1 cellular context compared by ENCODE assay signal in the genomic region with DNA sequence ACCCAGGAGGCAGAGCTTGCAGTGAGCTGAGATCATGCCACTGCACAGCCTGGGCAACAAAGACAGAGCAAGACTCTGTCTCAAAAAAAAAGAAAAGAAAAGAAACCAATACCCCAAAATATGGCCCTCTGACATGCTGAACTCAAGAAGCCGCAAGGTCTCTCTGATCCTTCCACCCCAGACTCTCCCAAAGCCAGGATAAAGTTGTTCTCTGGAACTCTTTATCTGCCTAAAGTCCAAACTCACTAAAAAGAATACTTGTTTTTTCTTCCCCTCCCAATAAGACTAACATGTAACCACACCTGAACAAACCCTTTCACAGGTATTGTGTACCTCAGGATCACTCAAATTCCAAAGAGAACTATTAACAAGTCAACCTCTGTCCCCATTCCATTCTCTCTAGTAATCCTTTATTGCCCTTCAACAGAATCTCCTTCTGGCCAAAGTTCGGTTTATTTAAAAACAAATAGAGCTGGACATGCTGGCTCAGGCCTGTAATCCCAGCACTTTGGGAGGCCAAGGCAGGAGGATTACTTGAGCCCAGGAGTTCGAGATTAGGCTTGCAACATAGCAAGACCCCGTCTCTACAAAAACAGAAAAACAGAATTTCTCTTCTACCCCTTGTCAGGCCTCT.
TF ChIP-seq lines count a peak whose summit lies in the region.

No MANE protein-coding gene starts in this region.

TF ChIP-seq in HepG2, 621 proteins besides CTCF, POLR2A, EP300 and RAD21 (continued from another document and continues in another):
- TF ChIP-seq ZNF577 (CRISPR knock-in tag; IDR thresholded peaks at IDR 0.05; ENCODE audit: borderline replicate concordance, low read depth) (no peak), ZNF660 (CRISPR knock-in tag; IDR thresholded peaks at IDR 0.05; ENCODE audit: borderline replicate concordance, low read depth) (no peak), ZNF230 (CRISPR knock-in tag; IDR thresholded peaks at IDR 0.05) (no peak), TAF1 (CRISPR knock-in tag; IDR thresholded peaks at IDR 0.05) (no peak), ZBTB8A (CRISPR knock-in tag; IDR thresholded peaks at IDR 0.05; ENCODE audit: borderline replicate concordance, low read depth) (no peak), ZNF720 (CRISPR knock-in tag; IDR thresholded peaks at IDR 0.05) (no peak), ZNF451 (CRISPR knock-in tag; IDR thresholded peaks at IDR 0.05) (no peak), ZNF160 (CRISPR knock-in tag; IDR thresholded peaks at IDR 0.05) (no peak), ZNF251 (CRISPR knock-in tag; IDR thresholded peaks at IDR 0.05) (no peak), ZNF614 (CRISPR knock-in tag; IDR thresholded peaks at IDR 0.05; ENCODE audit: borderline replicate concordance) (no peak), KLF6 (CRISPR knock-in tag; IDR thresholded peaks at IDR 0.05) (no peak), SNRNP70 (IDR thresholded peaks at IDR 0.05; ENCODE audit: low read depth, low read length) (no peak), NFYC (CRISPR knock-in tag; IDR thresholded peaks at IDR 0.05) (no peak), ZNF468 (CRISPR knock-in tag; IDR thresholded peaks at IDR 0.05) (no peak), ZFP41 (CRISPR knock-in tag; IDR thresholded peaks at IDR 0.05; ENCODE audit: borderline replicate concordance) (no peak), ZBTB7A (CRISPR knock-in tag; IDR thresholded peaks at IDR 0.05) (no peak), SRSF1 (optimal IDR thresholded peaks at IDR 0.05; ENCODE audit: low read depth, low read length) (no peak), ZNF430 (CRISPR knock-in tag; IDR thresholded peaks at IDR 0.05) (0 out of 2 replicates have a peak, but pooled peaks have one; percentile 34), CHCHD3 (CRISPR knock-in tag; IDR thresholded peaks at IDR 0.05) (no peak), ERF (CRISPR knock-in tag; IDR thresholded peaks at IDR 0.05) (no peak; the same call in 1 of the 2 replicates), ZNF570 (CRISPR knock-in tag; IDR thresholded peaks at IDR 0.05; ENCODE audit: borderline replicate concordance) (no peak), ZFP36L2 (CRISPR knock-in tag; IDR thresholded peaks at IDR 0.05) (no peak), ZNF354B (CRISPR knock-in tag; IDR thresholded peaks at IDR 0.05) (no peak), KMT2B (CRISPR knock-in tag; IDR thresholded peaks at IDR 0.05) (no peak), ZNF816 (CRISPR knock-in tag; IDR thresholded peaks at IDR 0.05; ENCODE audit: borderline replicate concordance) (no peak), MAFF (IDR thresholded peaks at IDR 0.05; ENCODE audit: low read depth, low read length) (no peak), ZNF207 (IDR thresholded peaks at IDR 0.05; ENCODE audit: borderline replicate concordance) (no peak), ZNF552 (CRISPR knock-in tag; IDR thresholded peaks at IDR 0.05; ENCODE audit: borderline replicate concordance) (no peak), BRCA1 (CRISPR knock-in tag; IDR thresholded peaks at IDR 0.05) (no peak), REL (CRISPR knock-in tag; conservative IDR thresholded peaks at IDR 0.05) (no peak), RXRA (CRISPR knock-in tag; IDR thresholded peaks at IDR 0.05) (peak; percentile 51; the same call in 1 of the 2 replicates), SNAPC2 (CRISPR knock-in tag; IDR thresholded peaks at IDR 0.05) (no peak), ZNF75D (CRISPR knock-in tag; IDR thresholded peaks at IDR 0.05; ENCODE audit: borderline replicate concordance) (no peak), RFX1 (IDR thresholded peaks at IDR 0.05) (no peak), FOXO1 (CRISPR knock-in tag; IDR thresholded peaks at IDR 0.05) (0 out of 2 replicates have a peak, but pooled peaks have one; percentile 17), HOXA9 (CRISPR knock-in tag; IDR thresholded peaks at IDR 0.05; ENCODE audit: borderline replicate concordance) (no peak), ZBTB1 (CRISPR knock-in tag; IDR thresholded peaks at IDR 0.05; ENCODE audit: borderline replicate concordance) (no peak), IKZF1 (IDR thresholded peaks at IDR 0.05) (no peak), FOXM1 (CRISPR knock-in tag; IDR thresholded peaks at IDR 0.05) (no peak), FOXK1 (CRISPR knock-in tag; IDR thresholded peaks at IDR 0.05; ENCODE audit: borderline replicate concordance, low read depth) (no peak), JUN (CRISPR knock-in tag; IDR thresholded peaks at IDR 0.05) (peak; percentile 96), SRSF9 (IDR thresholded peaks at IDR 0.05; ENCODE audit: borderline replicate concordance, insufficient read depth, low read depth, low read length, poor library complexity, severe bottlenecking) (no peak), TARDBP (CRISPR knock-in tag; IDR thresholded peaks at IDR 0.05) (peak; percentile 36; the same call in 1 of the 2 replicates), PAX8 (CRISPR knock-in tag; IDR thresholded peaks at IDR 0.05; ENCODE audit: borderline replicate concordance) (no peak), TGIF2 (CRISPR knock-in tag; IDR thresholded peaks at IDR 0.05) (no peak), SRSF4 (IDR thresholded peaks at IDR 0.05; ENCODE audit: low read depth, low read length, poor library complexity, severe bottlenecking) (no peak), SKI (IDR thresholded peaks at IDR 0.05; ENCODE audit: partially characterized antibody) (no peak), ATRX (CRISPR knock-in tag; IDR thresholded peaks at IDR 0.05; ENCODE audit: borderline replicate concordance) (no peak), KLF16 (CRISPR knock-in tag; IDR thresholded peaks at IDR 0.05) (no peak), HIVEP1 (CRISPR knock-in tag; IDR thresholded peaks at IDR 0.05) (no peak)
- TF ChIP-seq, protein P1, sequence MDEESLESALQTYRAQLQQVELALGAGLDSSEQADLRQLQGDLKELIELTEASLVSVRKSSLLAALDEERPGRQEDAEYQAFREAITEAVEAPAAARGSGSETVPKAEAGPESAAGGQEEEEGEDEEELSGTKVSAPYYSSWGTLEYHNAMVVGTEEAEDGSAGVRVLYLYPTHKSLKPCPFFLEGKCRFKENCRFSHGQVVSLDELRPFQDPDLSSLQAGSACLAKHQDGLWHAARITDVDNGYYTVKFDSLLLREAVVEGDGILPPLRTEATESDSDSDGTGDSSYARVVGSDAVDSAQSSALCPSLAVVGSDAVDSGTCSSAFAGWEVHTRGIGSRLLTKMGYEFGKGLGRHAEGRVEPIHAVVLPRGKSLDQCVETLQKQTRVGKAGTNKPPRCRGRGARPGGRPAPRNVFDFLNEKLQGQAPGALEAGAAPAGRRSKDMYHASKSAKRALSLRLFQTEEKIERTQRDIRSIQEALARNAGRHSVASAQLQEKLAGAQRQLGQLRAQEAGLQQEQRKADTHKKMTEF (CRISPR knock-in tag; IDR thresholded peaks at IDR 0.05), result peak; percentile 37; the same call in 1 of the 2 replicates
- TF ChIP-seq, protein P2, sequence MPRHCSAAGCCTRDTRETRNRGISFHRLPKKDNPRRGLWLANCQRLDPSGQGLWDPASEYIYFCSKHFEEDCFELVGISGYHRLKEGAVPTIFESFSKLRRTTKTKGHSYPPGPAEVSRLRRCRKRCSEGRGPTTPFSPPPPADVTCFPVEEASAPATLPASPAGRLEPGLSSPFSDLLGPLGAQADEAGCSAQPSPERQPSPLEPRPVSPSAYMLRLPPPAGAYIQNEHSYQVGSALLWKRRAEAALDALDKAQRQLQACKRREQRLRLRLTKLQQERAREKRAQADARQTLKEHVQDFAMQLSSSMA (CRISPR knock-in tag; IDR thresholded peaks at IDR 0.05), result no peak
- TF ChIP-seq, protein P3, sequence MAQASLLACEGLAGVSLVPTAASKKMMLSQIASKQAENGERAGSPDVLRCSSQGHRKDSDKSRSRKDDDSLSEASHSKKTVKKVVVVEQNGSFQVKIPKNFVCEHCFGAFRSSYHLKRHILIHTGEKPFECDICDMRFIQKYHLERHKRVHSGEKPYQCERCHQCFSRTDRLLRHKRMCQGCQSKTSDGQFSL (CRISPR knock-in tag; IDR thresholded peaks at IDR 0.05), result no peak
- TF ChIP-seq, protein P4, sequence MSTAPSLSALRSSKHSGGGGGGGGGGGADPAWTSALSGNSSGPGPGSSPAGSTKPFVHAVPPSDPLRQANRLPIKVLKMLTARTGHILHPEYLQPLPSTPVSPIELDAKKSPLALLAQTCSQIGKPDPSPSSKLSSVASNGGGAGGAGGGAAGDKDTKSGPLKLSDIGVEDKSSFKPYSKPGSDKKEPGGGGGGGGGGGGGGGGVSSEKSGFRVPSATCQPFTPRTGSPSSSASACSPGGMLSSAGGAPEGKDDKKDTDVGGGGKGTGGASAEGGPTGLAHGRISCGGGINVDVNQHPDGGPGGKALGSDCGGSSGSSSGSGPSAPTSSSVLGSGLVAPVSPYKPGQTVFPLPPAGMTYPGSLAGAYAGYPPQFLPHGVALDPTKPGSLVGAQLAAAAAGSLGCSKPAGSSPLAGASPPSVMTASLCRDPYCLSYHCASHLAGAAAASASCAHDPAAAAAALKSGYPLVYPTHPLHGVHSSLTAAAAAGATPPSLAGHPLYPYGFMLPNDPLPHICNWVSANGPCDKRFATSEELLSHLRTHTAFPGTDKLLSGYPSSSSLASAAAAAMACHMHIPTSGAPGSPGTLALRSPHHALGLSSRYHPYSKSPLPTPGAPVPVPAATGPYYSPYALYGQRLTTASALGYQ (CRISPR knock-in tag; IDR thresholded peaks at IDR 0.05), result peak; percentile 49; the same call in 1 of the 2 replicates
- TF ChIP-seq, protein P5, sequence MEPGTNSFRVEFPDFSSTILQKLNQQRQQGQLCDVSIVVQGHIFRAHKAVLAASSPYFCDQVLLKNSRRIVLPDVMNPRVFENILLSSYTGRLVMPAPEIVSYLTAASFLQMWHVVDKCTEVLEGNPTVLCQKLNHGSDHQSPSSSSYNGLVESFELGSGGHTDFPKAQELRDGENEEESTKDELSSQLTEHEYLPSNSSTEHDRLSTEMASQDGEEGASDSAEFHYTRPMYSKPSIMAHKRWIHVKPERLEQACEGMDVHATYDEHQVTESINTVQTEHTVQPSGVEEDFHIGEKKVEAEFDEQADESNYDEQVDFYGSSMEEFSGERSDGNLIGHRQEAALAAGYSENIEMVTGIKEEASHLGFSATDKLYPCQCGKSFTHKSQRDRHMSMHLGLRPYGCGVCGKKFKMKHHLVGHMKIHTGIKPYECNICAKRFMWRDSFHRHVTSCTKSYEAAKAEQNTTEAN (CRISPR knock-in tag; conservative IDR thresholded peaks at IDR 0.05), result no peak
- TF ChIP-seq, protein P6, sequence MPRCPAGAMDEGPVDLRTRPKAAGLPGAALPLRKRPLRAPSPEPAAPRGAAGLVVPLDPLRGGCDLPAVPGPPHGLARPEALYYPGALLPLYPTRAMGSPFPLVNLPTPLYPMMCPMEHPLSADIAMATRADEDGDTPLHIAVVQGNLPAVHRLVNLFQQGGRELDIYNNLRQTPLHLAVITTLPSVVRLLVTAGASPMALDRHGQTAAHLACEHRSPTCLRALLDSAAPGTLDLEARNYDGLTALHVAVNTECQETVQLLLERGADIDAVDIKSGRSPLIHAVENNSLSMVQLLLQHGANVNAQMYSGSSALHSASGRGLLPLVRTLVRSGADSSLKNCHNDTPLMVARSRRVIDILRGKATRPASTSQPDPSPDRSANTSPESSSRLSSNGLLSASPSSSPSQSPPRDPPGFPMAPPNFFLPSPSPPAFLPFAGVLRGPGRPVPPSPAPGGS (CRISPR knock-in tag; IDR thresholded peaks at IDR 0.05), result no peak
- TF ChIP-seq, protein P7, sequence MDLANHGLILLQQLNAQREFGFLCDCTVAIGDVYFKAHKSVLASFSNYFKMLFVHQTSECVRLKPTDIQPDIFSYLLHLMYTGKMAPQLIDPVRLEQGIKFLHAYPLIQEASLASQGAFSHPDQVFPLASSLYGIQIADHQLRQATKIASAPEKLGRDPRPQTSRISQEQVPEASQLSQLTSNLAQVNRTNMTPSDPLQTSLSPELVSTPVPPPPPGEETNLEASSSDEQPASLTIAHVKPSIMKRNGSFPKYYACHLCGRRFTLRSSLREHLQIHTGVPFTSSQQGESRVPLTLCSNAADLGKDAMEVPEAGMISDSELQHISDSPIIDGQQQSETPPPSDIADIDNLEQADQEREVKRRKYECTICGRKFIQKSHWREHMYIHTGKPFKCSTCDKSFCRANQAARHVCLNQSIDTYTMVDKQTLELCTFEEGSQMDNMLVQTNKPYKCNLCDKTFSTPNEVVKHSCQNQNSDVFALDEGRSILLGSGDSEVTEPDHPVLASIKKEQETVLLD (CRISPR knock-in tag; IDR thresholded peaks at IDR 0.05; ENCODE audit: low read depth), result no peak
- TF ChIP-seq, protein P8, sequence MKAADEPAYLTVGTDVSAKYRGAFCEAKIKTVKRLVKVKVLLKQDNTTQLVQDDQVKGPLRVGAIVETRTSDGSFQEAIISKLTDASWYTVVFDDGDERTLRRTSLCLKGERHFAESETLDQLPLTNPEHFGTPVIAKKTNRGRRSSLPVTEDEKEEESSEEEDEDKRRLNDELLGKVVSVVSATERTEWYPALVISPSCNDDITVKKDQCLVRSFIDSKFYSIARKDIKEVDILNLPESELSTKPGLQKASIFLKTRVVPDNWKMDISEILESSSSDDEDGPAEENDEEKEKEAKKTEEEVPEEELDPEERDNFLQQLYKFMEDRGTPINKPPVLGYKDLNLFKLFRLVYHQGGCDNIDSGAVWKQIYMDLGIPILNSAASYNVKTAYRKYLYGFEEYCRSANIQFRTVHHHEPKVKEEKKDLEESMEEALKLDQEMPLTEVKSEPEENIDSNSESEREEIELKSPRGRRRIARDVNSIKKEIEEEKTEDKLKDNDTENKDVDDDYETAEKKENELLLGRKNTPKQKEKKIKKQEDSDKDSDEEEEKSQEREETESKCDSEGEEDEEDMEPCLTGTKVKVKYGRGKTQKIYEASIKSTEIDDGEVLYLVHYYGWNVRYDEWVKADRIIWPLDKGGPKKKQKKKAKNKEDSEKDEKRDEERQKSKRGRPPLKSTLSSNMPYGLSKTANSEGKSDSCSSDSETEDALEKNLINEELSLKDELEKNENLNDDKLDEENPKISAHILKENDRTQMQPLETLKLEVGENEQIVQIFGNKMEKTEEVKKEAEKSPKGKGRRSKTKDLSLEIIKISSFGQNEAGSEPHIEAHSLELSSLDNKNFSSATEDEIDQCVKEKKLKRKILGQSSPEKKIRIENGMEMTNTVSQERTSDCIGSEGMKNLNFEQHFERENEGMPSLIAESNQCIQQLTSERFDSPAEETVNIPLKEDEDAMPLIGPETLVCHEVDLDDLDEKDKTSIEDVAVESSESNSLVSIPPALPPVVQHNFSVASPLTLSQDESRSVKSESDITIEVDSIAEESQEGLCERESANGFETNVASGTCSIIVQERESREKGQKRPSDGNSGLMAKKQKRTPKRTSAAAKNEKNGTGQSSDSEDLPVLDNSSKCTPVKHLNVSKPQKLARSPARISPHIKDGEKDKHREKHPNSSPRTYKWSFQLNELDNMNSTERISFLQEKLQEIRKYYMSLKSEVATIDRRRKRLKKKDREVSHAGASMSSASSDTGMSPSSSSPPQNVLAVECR (CRISPR knock-in tag; IDR thresholded peaks at IDR 0.05; ENCODE audit: borderline replicate concordance), result no peak
